9 cellular contexts compared by ENCODE assay signal in the genomic region with DNA sequence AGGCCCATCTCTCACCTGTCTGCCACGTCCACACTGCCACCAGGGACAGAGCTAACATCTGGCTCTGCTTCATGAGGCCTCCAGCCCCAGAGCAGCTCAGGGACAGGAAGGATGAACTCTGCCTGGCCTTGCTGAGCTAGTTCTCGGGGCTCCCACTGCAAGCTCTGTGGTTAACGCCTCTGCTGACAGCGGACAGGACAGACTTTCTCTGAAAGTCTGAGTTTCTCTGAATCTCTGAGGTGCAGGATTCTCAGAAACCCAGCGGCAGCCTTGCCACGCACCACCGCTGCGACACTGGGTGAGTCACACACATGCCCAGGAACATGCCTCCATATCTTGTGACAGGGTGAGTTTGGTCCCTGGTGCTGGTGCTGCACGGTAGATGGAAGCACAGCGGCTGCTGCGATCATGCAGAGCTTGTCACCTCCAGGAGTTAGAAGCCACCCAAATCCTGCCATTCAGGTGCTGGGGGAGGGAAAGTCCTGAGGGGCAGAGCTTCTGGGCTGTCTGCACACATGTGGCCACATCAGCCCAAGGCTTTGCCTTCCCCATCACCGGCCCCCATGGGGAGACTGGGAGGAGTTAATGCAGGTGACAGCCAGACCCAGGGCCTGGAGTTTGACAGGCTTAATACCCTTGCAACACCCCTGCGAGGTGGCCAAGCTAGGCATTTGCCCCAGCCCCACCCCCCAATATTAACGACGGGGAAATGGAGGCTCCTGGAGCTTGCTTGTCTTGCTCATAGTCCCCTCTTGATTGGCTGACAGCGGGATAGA.
A peak's percentile ranks its signal among the peaks of the same experiment; 100 is the strongest.
DNase-seq lines count a peak whose midpoint lies in the region; ATAC-seq and TF ChIP-seq lines count a peak whose summit lies in the region.
"Had no signal": no experiment of that assay in that cellular context is flagged by ENCODE, and none has a peak within 500 bp of the region (broad histone marks: within the 10 kb centered on the region; RNA-seq: fewer than 3 reads in every experiment).

No MANE protein-coding gene starts in this region.

- peak overlapping the region; percentile 49 for H3K4me3 Mint-ChIP-seq in T-helper 1 cell treated with Interleukin-12 subunit alpha and Interleukin-12 subunit beta and Interleukin-4 antibody, amounts not matched to agents 30 μg/mL and 1 μg/mL, for 36 hours
- H3K4me3 Mint-ChIP-seq in glutamatergic neuron (ENCODE audit: unreplicated experiment) = no peak overlapping the region

- peaks cover 3% of the 10 kb centered on the region for H3K27me3 Mint-ChIP-seq in T-helper 1 cell treated with Interleukin-12 subunit alpha and Interleukin-12 subunit beta and Interleukin-4 antibody, amounts not matched to agents 30 μg/mL and 1 μg/mL, for 36 hours (ENCODE audit: low read depth)
- H3K27me3 Mint-ChIP-seq in glutamatergic neuron (ENCODE audit: unreplicated experiment) = peaks cover 1% of the 10 kb centered on the region

- H3F3A ChIP-seq in PC-3 (ENCODE audit: low read length, unreplicated experiment) = no peaks in the 10 kb centered on the region

- 92% methylated on average over 16 of the region's 16 CpGs for WGBS in hepatocyte (ENCODE audit: low lambda C conversion rate, missing lambda C conversion rate)

- H3K27ac ChIP-seq in PC-3 (ENCODE audit: low read length) (no peak overlapping the region), hepatocyte (no peak overlapping the region)

- POLR2A ChIA-PET in PC-3 (lab: Charles Lee; ENCODE audit: unreplicated experiment) = no interaction called here

- H3K4me3 ChIP-seq in PC-3 (ENCODE audit: low read length) = no peak overlapping the region
- no peak overlapping the region for H3K4me3 ChIP-seq in hepatocyte
- H3K4me3 ChIP-seq: skin epidermis had no signal

- H3K79me2 ChIP-seq in PC-3 (ENCODE audit: low read length) = no peaks in the 10 kb centered on the region
- no peaks in the 10 kb centered on the region for H3K79me2 ChIP-seq in hepatocyte

- intact Hi-C loops in PC-3 (cut with micrococcal nuclease) = no loop called here

- TF ChIP-seq CTCF in PC-3 (conservative IDR thresholded peaks at IDR 0.05; ENCODE audit: low read depth, low read length) (no peak), glutamatergic neuron (IDR thresholded peaks at IDR 0.05; ENCODE audit: partially characterized antibody, unreplicated experiment) (no peak), hepatocyte (IDR thresholded peaks at IDR 0.05; ENCODE audit: poor library complexity) (no peak)

- H3K27ac Mint-ChIP-seq in T-helper 1 cell treated with Interleukin-12 subunit alpha and Interleukin-12 subunit beta and Interleukin-4 antibody, amounts not matched to agents 30 μg/mL and 1 μg/mL, for 36 hours = peak overlapping the region; percentile 84
- peak overlapping the region; percentile 69 to 87 for H3K27ac Mint-ChIP-seq in activated naive CD4-positive, alpha-beta T cell treated with anti-CD3 and anti-CD28 coated beads, Interleukin-2, amount 50 U/mL, for 72 hours
- no peak overlapping the region for H3K27ac Mint-ChIP-seq in glutamatergic neuron (ENCODE audit: unreplicated experiment)

- H4K20me1 ChIP-seq in PC-3 (ENCODE audit: low read length) (no peaks in the 10 kb centered on the region), hepatocyte (ENCODE audit: insufficient read depth, poor library complexity, severe bottlenecking) (no peaks in the 10 kb centered on the region)

- H3K4me1 ChIP-seq in PC-3 (ENCODE audit: insufficient read depth, low read length) = no peaks in the 10 kb centered on the region
- no peaks in the 10 kb centered on the region for H3K4me1 ChIP-seq in hepatocyte (ENCODE audit: insufficient read depth)

- no peak overlapping the region for H3K9ac ChIP-seq in PC-3 (ENCODE audit: low read length)

- H3K9me3 ChIP-seq in PC-3 (ENCODE audit: low read length) (no peaks in the 10 kb centered on the region), hepatocyte (ENCODE audit: low read depth) (no peaks in the 10 kb centered on the region)

- CTCF ChIA-PET in PC-3 (lab: Charles Lee) = no interaction called here

- H3K27me3 ChIP-seq in PC-3 (ENCODE audit: low read length) (no peaks in the 10 kb centered on the region), hepatocyte (no peaks in the 10 kb centered on the region)

- DNase-seq in activated naive CD4-positive, alpha-beta T cell treated with anti-CD3 and anti-CD28 coated beads, Interleukin-2, amount 50 U/mL, for 72 hours (ENCODE audit: low spot score in 2 of 2) = peak; percentile 82 to 90
- DNase-seq in stimulated activated CD4-positive, alpha-beta T cell treated with anti-CD3 and anti-CD28 coated beads, TNF-alpha, amount 100 ng/mL, for 24 hours (ENCODE audit: low read depth in 3 of 3) = peak; percentile 69 to 87 (median 78)
- DNase-seq in PC-3 (no peak), glutamatergic neuron (no peak), hepatocyte (ENCODE audit: low spot score) (no peak)

- no TSS peak for BruUV-seq in PC-3 (replicated peaks; lab: Mats Ljungman, UMichigan)

- H2AFZ ChIP-seq in PC-3 (ENCODE audit: low read length) = no peak overlapping the region
- H2AFZ ChIP-seq in hepatocyte = no peak overlapping the region

- ATAC-seq in GM18499 (IDR thresholded peaks at IDR 0.05; ENCODE audit: insufficient read depth, unreplicated experiment) = peak; percentile 97
- ATAC-seq in HG02798 (IDR thresholded peaks at IDR 0.05; ENCODE audit: poor library complexity, unreplicated experiment) = peak; percentile 98
- peak; percentile 92 to 95 for ATAC-seq in activated naive CD4-positive, alpha-beta T cell treated with anti-CD3 and anti-CD28 coated beads, Interleukin-2, amount 50 U/mL, for 72 hours
- ATAC-seq in PC-3 = no peak; the same call in 1 of the 2 replicates

- H3K9me2 ChIP-seq in PC-3 (replicated peaks; ENCODE audit: low read length) (no peaks in the 10 kb centered on the region), hepatocyte (replicated peaks; ENCODE audit: insufficient read depth) (no peaks in the 10 kb centered on the region)

- peaks cover 39% of the 10 kb centered on the region for H3K36me3 Mint-ChIP-seq in T-helper 1 cell treated with Interleukin-12 subunit alpha and Interleukin-12 subunit beta and Interleukin-4 antibody, amounts not matched to agents 30 μg/mL and 1 μg/mL, for 36 hours (ENCODE audit: low read depth)
- peaks cover 40 to 45% of the 10 kb centered on the region in 2 donors for H3K36me3 Mint-ChIP-seq in activated naive CD4-positive, alpha-beta T cell treated with anti-CD3 and anti-CD28 coated beads, Interleukin-2, amount 50 U/mL, for 72 hours
- peaks cover 16% of the 10 kb centered on the region for H3K36me3 Mint-ChIP-seq in glutamatergic neuron (ENCODE audit: unreplicated experiment)

- peaks cover 25% of the 10 kb centered on the region for H3K9me3 Mint-ChIP-seq in T-helper 1 cell treated with Interleukin-12 subunit alpha and Interleukin-12 subunit beta and Interleukin-4 antibody, amounts not matched to agents 30 μg/mL and 1 μg/mL, for 36 hours
- peaks cover 9 to 21% of the 10 kb centered on the region in 2 donors for H3K9me3 Mint-ChIP-seq in activated naive CD4-positive, alpha-beta T cell treated with anti-CD3 and anti-CD28 coated beads, Interleukin-2, amount 50 U/mL, for 72 hours
- peaks cover 4% of the 10 kb centered on the region for H3K9me3 Mint-ChIP-seq in glutamatergic neuron (ENCODE audit: unreplicated experiment)

- H3K4me1 Mint-ChIP-seq in T-helper 1 cell treated with Interleukin-12 subunit alpha and Interleukin-12 subunit beta and Interleukin-4 antibody, amounts not matched to agents 30 μg/mL and 1 μg/mL, for 36 hours (ENCODE audit: low read depth) = peaks cover 52% of the 10 kb centered on the region
- H3K4me1 Mint-ChIP-seq in glutamatergic neuron (ENCODE audit: low read depth, unreplicated experiment) = no peaks in the 10 kb centered on the region

- H3K4me2 ChIP-seq in PC-3 (ENCODE audit: low read length) (no peak overlapping the region), hepatocyte (no peak overlapping the region)

- 0 out of 2 replicates have a peak, but pooled peaks cover 9% of the 10 kb centered on the region for H3K36me3 ChIP-seq in PC-3 (ENCODE audit: low read depth, low read length)
- H3K36me3 ChIP-seq in hepatocyte (replicated peaks; ENCODE audit: insufficient read depth, low read depth) = no peaks in the 10 kb centered on the region

Comparison
In these comparisons a context has a peak if more than half of its experiments do, and no peak if none do; other contexts are left out.
1. DNase-seq: peak in activated naive CD4-positive, alpha-beta T cell treated with anti-CD3 and anti-CD28 coated beads, Interleukin-2, amount 50 U/mL, for 72 hours (2 of 2) and stimulated activated CD4-positive, alpha-beta T cell treated with anti-CD3 and anti-CD28 coated beads, TNF-alpha, amount 100 ng/mL, for 24 hours (3 of 3); none in PC-3 (single experiment), glutamatergic neuron (single experiment) and hepatocyte (single experiment).